11 cellular contexts compared by ENCODE assay signal in genomic region chr19:2252481-2253105, GRCh38. TPM values are rescaled to one million over a fixed set of nuclear protein-coding genes. Genes with fewer than 3 reads are reported as not detected.
DNase-seq lines count a peak whose midpoint lies in the region; ATAC-seq and TF ChIP-seq lines count a peak whose summit lies in the region.
"Had no signal": no experiment of that assay in that cellular context is flagged by ENCODE, and none has a peak within 500 bp of the region (broad histone marks: within the 10 kb centered on the region; RNA-seq: fewer than 3 reads in every experiment).

No MANE protein-coding gene starts in this region.

- H3K27ac Mint-ChIP-seq in stimulated activated naive CD8-positive, alpha-beta T cell treated with anti-CD3 and anti-CD28 coated beads, Interleukin-15, Interleukin-2, amounts not matched to agents 100 ng/mL and 50 ng/mL, for 24 hours: no peak overlapping the region
- no peak overlapping the region for H3K27ac Mint-ChIP-seq in activated T-cell treated with anti-CD3 and anti-CD28 coated beads, Interleukin-2, amount 50 U/mL, for 72 hours
- no peak overlapping the region for H3K27ac Mint-ChIP-seq in memory B cell
- no peak overlapping the region for H3K27ac Mint-ChIP-seq in endothelial cell (ENCODE audit: unreplicated experiment)

- H3K36me3 Mint-ChIP-seq in stimulated activated naive CD8-positive, alpha-beta T cell treated with anti-CD3 and anti-CD28 coated beads, Interleukin-15, Interleukin-2, amounts not matched to agents 100 ng/mL and 50 ng/mL, for 24 hours (ENCODE audit: low read depth): no peaks in the 10 kb centered on the region
- no peaks in the 10 kb centered on the region for H3K36me3 Mint-ChIP-seq in activated T-cell treated with anti-CD3 and anti-CD28 coated beads, Interleukin-2, amount 50 U/mL, for 72 hours (ENCODE audit: insufficient read depth in 2 of 2)
- H3K36me3 Mint-ChIP-seq in memory B cell: peaks cover 4% of the 10 kb centered on the region
- H3K36me3 Mint-ChIP-seq in endothelial cell (ENCODE audit: low read depth, unreplicated experiment): no peaks in the 10 kb centered on the region

- ATAC-seq in stimulated activated naive CD8-positive, alpha-beta T cell treated with anti-CD3 and anti-CD28 coated beads, Interleukin-15, Interleukin-2, amounts not matched to agents 100 U/mL and 50 U/mL, for 24 hours: no peak
- ATAC-seq in activated T-cell treated with anti-CD3 and anti-CD28 coated beads, Interleukin-2, amount 50 U/mL, for 72 hours (replicated peaks in 1 of 2): peak; percentile 20 to 27
- ATAC-seq in memory B cell (ENCODE audit: low read depth) (no peak), HG03520 (IDR thresholded peaks at IDR 0.05; ENCODE audit: unreplicated experiment) (no peak), HG02759 (IDR thresholded peaks at IDR 0.05; ENCODE audit: unreplicated experiment) (no peak)

- TF ChIP-seq CTCF in endothelial cell (IDR thresholded peaks at IDR 0.05; ENCODE audit: unreplicated experiment): no peak

- H3K27me3 Mint-ChIP-seq in stimulated activated naive CD8-positive, alpha-beta T cell treated with anti-CD3 and anti-CD28 coated beads, Interleukin-15, Interleukin-2, amounts not matched to agents 100 ng/mL and 50 ng/mL, for 24 hours: no peaks in the 10 kb centered on the region
- no peaks in the 10 kb centered on the region for H3K27me3 Mint-ChIP-seq in activated T-cell treated with anti-CD3 and anti-CD28 coated beads, Interleukin-2, amount 50 U/mL, for 72 hours (ENCODE audit: low read depth)
- H3K27me3 Mint-ChIP-seq in memory B cell (no peaks in the 10 kb centered on the region), endothelial cell (ENCODE audit: unreplicated experiment) (peaks cover 8% of the 10 kb centered on the region)

- peaks cover 15% of the 10 kb centered on the region for H3K4me1 Mint-ChIP-seq in stimulated activated naive CD8-positive, alpha-beta T cell treated with anti-CD3 and anti-CD28 coated beads, Interleukin-15, Interleukin-2, amounts not matched to agents 100 ng/mL and 50 ng/mL, for 24 hours (ENCODE audit: low read depth)
- peaks cover 16% of the 10 kb centered on the region for H3K4me1 Mint-ChIP-seq in activated T-cell treated with anti-CD3 and anti-CD28 coated beads, Interleukin-2, amount 50 U/mL, for 72 hours (ENCODE audit: low read depth)
- H3K4me1 Mint-ChIP-seq in memory B cell (peaks cover 16% of the 10 kb centered on the region), endothelial cell (ENCODE audit: unreplicated experiment) (peaks cover 5% of the 10 kb centered on the region)

- no peak for DNase-seq in stimulated activated naive CD8-positive, alpha-beta T cell treated with anti-CD3 and anti-CD28 coated beads, Interleukin-15, Interleukin-2, amounts not matched to agents 100 U/mL and 50 U/mL, for 24 hours
- no peak for DNase-seq in activated T-cell treated with anti-CD3 and anti-CD28 coated beads, Interleukin-2, amount 50 U/mL, for 72 hours
- no peak for DNase-seq in memory B cell (ENCODE audit: low spot score in 2 of 2)
- no peak for DNase-seq in effector CD8-positive, alpha-beta T cell (lab: John Stamatoyannopoulos, UW)
- DNase-seq in endothelial cell (ENCODE audit: low spot score): no peak
- DNase-seq: SJCRH30, thyroid gland had no signal

- H3K4me3 Mint-ChIP-seq in stimulated activated naive CD8-positive, alpha-beta T cell treated with anti-CD3 and anti-CD28 coated beads, Interleukin-15, Interleukin-2, amounts not matched to agents 100 ng/mL and 50 ng/mL, for 24 hours: peak overlapping the region; percentile 53
- peak overlapping the region; percentile 74 to 82 for H3K4me3 Mint-ChIP-seq in activated T-cell treated with anti-CD3 and anti-CD28 coated beads, Interleukin-2, amount 50 U/mL, for 72 hours
- H3K4me3 Mint-ChIP-seq in memory B cell: peak overlapping the region; percentile 78
- H3K4me3 Mint-ChIP-seq in endothelial cell (ENCODE audit: unreplicated experiment): no peak overlapping the region

- no peaks in the 10 kb centered on the region for H3K9me3 Mint-ChIP-seq in stimulated activated naive CD8-positive, alpha-beta T cell treated with anti-CD3 and anti-CD28 coated beads, Interleukin-15, Interleukin-2, amounts not matched to agents 100 ng/mL and 50 ng/mL, for 24 hours
- no peaks in the 10 kb centered on the region for H3K9me3 Mint-ChIP-seq in activated T-cell treated with anti-CD3 and anti-CD28 coated beads, Interleukin-2, amount 50 U/mL, for 72 hours
- H3K9me3 Mint-ChIP-seq in memory B cell: no peaks in the 10 kb centered on the region
- H3K9me3 Mint-ChIP-seq in endothelial cell (ENCODE audit: unreplicated experiment): no peaks in the 10 kb centered on the region

RNA-seq across cellular contexts. Expression of gene AMH, which starts 3.5 kb away (rescaled TPM):
- 1 to 10 TPM; 4.6 to 10.0 TPM for total RNA-seq in activated T-cell treated with anti-CD3 and anti-CD28 coated beads, Interleukin-2, amount 50 U/mL, for 72 hours
- 5.6 TPM for total RNA-seq in endothelial cell (ENCODE audit: unreplicated experiment)

RNA-seq across cellular contexts. Expression of gene JSRP1, which starts 3.6 kb away (rescaled TPM):
- 1 to 10 TPM in 1 of 2 donors, under 1 TPM in 1; 0.72 to 1.6 TPM for total RNA-seq in activated T-cell treated with anti-CD3 and anti-CD28 coated beads, Interleukin-2, amount 50 U/mL, for 72 hours
- total RNA-seq in endothelial cell (ENCODE audit: unreplicated experiment): not detected
- total RNA-seq: bronchial epithelial cell, thyroid gland had no signal

RNA-seq across cellular contexts. Expression of gene SF3A2, which starts 16.0 kb away (rescaled TPM):
- 100 to 1,000 TPM; 146 to 147 TPM for total RNA-seq in activated T-cell treated with anti-CD3 and anti-CD28 coated beads, Interleukin-2, amount 50 U/mL, for 72 hours
- 137 TPM for total RNA-seq in endothelial cell (ENCODE audit: unreplicated experiment)

RNA-seq across cellular contexts. Expression of gene PLEKHJ1, which starts 16.5 kb away (rescaled TPM):
- total RNA-seq in activated T-cell treated with anti-CD3 and anti-CD28 coated beads, Interleukin-2, amount 50 U/mL, for 72 hours: 10 to 100 TPM; 67.4 to 92.7 TPM
- 126 TPM for total RNA-seq in endothelial cell (ENCODE audit: unreplicated experiment)

RNA-seq across cellular contexts. Expression of gene PEAK3, which starts 29.4 kb away (rescaled TPM):
- total RNA-seq in activated T-cell treated with anti-CD3 and anti-CD28 coated beads, Interleukin-2, amount 50 U/mL, for 72 hours: under 1 TPM in 1 of 2 donors, not detected in 1; 0.09 TPM
- 0.97 TPM for total RNA-seq in endothelial cell (ENCODE audit: unreplicated experiment)
- total RNA-seq: bronchial epithelial cell had no signal

Comparison
In these comparisons a context has a peak if more than half of its experiments do, and no peak if none do; other contexts are left out.
1. ATAC-seq: peak in activated T-cell treated with anti-CD3 and anti-CD28 coated beads, Interleukin-2, amount 50 U/mL, for 72 hours (2 of 2); none in stimulated activated naive CD8-positive, alpha-beta T cell treated with anti-CD3 and anti-CD28 coated beads, Interleukin-15, Interleukin-2, amounts not matched to agents 100 U/mL and 50 U/mL, for 24 hours (single experiment), memory B cell (single experiment), HG03520 (single experiment) and HG02759 (single experiment).